In genomic region chr11:130124096-130124495, GRCh38 we compare ENCODE assay signal across 1 cellular context.
TF ChIP-seq lines count a peak whose summit lies in the region.

No MANE protein-coding gene starts in this region.

TF ChIP-seq in HepG2, 621 proteins besides CTCF, POLR2A, EP300 and RAD21 (continued from another document and continues in another):
- 0 out of 2 replicates have a peak, but pooled peaks have one; percentile 79 for TF ChIP-seq SKIL (CRISPR knock-in tag; IDR thresholded peaks at IDR 0.05; ENCODE audit: borderline replicate concordance)
- TF ChIP-seq TRAFD1 (CRISPR knock-in tag; IDR thresholded peaks at IDR 0.05; ENCODE audit: borderline replicate concordance) = no peak
- no peak for TF ChIP-seq ZNF484 (CRISPR knock-in tag; IDR thresholded peaks at IDR 0.05; ENCODE audit: borderline replicate concordance, low read depth)
- TF ChIP-seq ZKSCAN1 (IDR thresholded peaks at IDR 0.05; ENCODE audit: low read length) = no peak
- TF ChIP-seq ZNF839 (CRISPR knock-in tag; IDR thresholded peaks at IDR 0.05; ENCODE audit: borderline replicate concordance) = no peak
- no peak for TF ChIP-seq PRDM4 (CRISPR knock-in tag; IDR thresholded peaks at IDR 0.05; ENCODE audit: borderline replicate concordance)
- no peak for TF ChIP-seq POLR2G (IDR thresholded peaks at IDR 0.05; ENCODE audit: low read depth, low read length)
- TF ChIP-seq ONECUT2 (CRISPR knock-in tag; IDR thresholded peaks at IDR 0.05) = no peak
- TF ChIP-seq ZNF431 (CRISPR knock-in tag; IDR thresholded peaks at IDR 0.05; ENCODE audit: borderline replicate concordance, low read depth) = no peak
- TF ChIP-seq ZNF576 (CRISPR knock-in tag; IDR thresholded peaks at IDR 0.05) = no peak
- TF ChIP-seq CBX1 (IDR thresholded peaks at IDR 0.05; ENCODE audit: low read depth) = no peak
- no peak for TF ChIP-seq PBX3 (CRISPR knock-in tag; IDR thresholded peaks at IDR 0.05; ENCODE audit: borderline replicate concordance)
- TF ChIP-seq KLF6 (CRISPR knock-in tag; IDR thresholded peaks at IDR 0.05) = 0 out of 2 replicates have a peak, but pooled peaks have one; percentile 41
- no peak for TF ChIP-seq ZNF44 (CRISPR knock-in tag; IDR thresholded peaks at IDR 0.05)
- no peak for TF ChIP-seq ZNF17 (CRISPR knock-in tag; IDR thresholded peaks at IDR 0.05)
- TF ChIP-seq CHD2 (IDR thresholded peaks at IDR 0.05; ENCODE audit: low read depth, low read length) = no peak
- peak in 1 of 2 experiments; percentile 91; a peak in 2 of 4 replicates for TF ChIP-seq ATF4 (CRISPR knock-in tag; IDR thresholded peaks at IDR 0.05)
- TF ChIP-seq ZNF740 (CRISPR knock-in tag; IDR thresholded peaks at IDR 0.05) = no peak
- no peak for TF ChIP-seq LBX2 (CRISPR knock-in tag; IDR thresholded peaks at IDR 0.05; ENCODE audit: borderline replicate concordance)
- TF ChIP-seq DMAP1 (CRISPR knock-in tag; IDR thresholded peaks at IDR 0.05) = peak; percentile 38; the same call in 1 of the 2 replicates
- peak; percentile 97 for TF ChIP-seq NR2C2 (CRISPR knock-in tag; IDR thresholded peaks at IDR 0.05; ENCODE audit: borderline replicate concordance)
- TF ChIP-seq KLF13 (CRISPR knock-in tag; IDR thresholded peaks at IDR 0.05) = no peak
- TF ChIP-seq SCMH1 (CRISPR knock-in tag; IDR thresholded peaks at IDR 0.05; ENCODE audit: borderline replicate concordance) = no peak
- TF ChIP-seq ZNF30 (CRISPR knock-in tag; IDR thresholded peaks at IDR 0.05) = no peak
- no peak for TF ChIP-seq CENPT (CRISPR knock-in tag; IDR thresholded peaks at IDR 0.05; ENCODE audit: low read depth)
- TF ChIP-seq JUND (CRISPR knock-in tag; IDR thresholded peaks at IDR 0.05) = peak; percentile 94
- no peak for TF ChIP-seq PTBP1 (IDR thresholded peaks at IDR 0.05; ENCODE audit: low read depth, low read length, poor library complexity, severe bottlenecking)
- 0 out of 2 replicates have a peak, but pooled peaks have one; percentile 58 for TF ChIP-seq ZBTB21 (CRISPR knock-in tag; IDR thresholded peaks at IDR 0.05)
- TF ChIP-seq ZBTB33 (CRISPR knock-in tag; IDR thresholded peaks at IDR 0.05) = peak; percentile 55; the same call in 1 of the 2 replicates
- TF ChIP-seq CHD4 (IDR thresholded peaks at IDR 0.05; ENCODE audit: borderline replicate concordance, low read length) = no peak
- peak; percentile 97 for TF ChIP-seq CEBPB (IDR thresholded peaks at IDR 0.05; ENCODE audit: borderline replicate concordance, low read depth, low read length)
- TF ChIP-seq ARID5B (CRISPR knock-in tag; IDR thresholded peaks at IDR 0.05) = peak; percentile 93
- TF ChIP-seq ZNF816 (CRISPR knock-in tag; IDR thresholded peaks at IDR 0.05; ENCODE audit: borderline replicate concordance) = no peak
- peak; percentile 85; the same call in 1 of the 2 replicates for TF ChIP-seq ZBED4 (CRISPR knock-in tag; IDR thresholded peaks at IDR 0.05; ENCODE audit: borderline replicate concordance)
- no peak for TF ChIP-seq ZNF256 (CRISPR knock-in tag; conservative IDR thresholded peaks at IDR 0.05)
- TF ChIP-seq NFYB (CRISPR knock-in tag; IDR thresholded peaks at IDR 0.05) = no peak
- no peak for TF ChIP-seq GTF3A (CRISPR knock-in tag; conservative IDR thresholded peaks at IDR 0.05)
- TF ChIP-seq SPEN (CRISPR knock-in tag; IDR thresholded peaks at IDR 0.05; ENCODE audit: low read depth) = peak; percentile 26; the same call in 1 of the 2 replicates
- TF ChIP-seq ZNF225 (CRISPR knock-in tag; IDR thresholded peaks at IDR 0.05) = no peak
- TF ChIP-seq NFE2L2 (IDR thresholded peaks at IDR 0.05; ENCODE audit: low read length) = no peak
- TF ChIP-seq PHF5A (CRISPR knock-in tag; IDR thresholded peaks at IDR 0.05; ENCODE audit: low read depth, unreplicated experiment) = peak; percentile 62
- 0 out of 2 replicates have a peak, but pooled peaks have one; percentile 17 for TF ChIP-seq NFE2 (CRISPR knock-in tag; IDR thresholded peaks at IDR 0.05)
